ENCODE assay signal across 9 cellular contexts in the genomic region with DNA sequence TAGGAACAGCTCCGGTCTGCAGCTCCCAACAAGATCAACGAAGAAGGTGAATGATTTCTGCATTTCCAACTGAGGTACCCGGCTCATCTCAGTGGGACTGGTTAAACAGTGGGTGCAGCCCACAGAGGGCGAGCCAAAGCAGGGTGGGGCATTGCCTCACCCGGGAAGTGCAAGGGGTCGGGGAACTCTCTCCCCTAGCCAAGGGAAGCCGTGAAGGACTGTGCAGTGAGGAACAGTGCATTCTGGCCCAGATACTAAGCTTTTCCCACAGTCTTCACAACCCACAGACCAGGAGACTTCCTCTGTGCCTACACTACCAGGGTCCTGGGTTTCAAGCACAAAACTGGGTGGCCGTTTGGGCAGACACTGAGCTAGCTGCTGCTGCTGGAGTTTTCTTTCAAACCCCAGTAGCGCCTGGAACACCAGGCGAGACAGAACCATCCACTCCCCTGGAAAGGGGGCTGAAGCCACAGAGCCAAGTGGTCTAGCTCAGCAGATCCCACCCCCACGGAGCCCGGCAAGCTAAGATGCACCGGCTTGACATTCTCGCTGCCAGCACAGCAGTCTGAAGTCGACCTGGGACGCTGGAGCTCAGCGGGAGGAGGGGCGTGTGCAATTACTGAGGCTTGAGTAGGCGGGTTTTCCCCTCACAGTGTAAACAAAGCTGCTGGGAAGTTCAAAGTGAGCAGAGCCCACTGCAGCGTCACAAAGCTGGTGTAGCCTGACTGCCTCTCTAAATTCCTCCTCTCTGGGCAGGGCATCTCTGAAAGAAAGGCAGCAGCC.
DNase-seq lines count a peak whose midpoint lies in the region; FAIRE-seq and TF ChIP-seq lines count a peak whose summit lies in the region.
"Had no signal": no experiment of that assay in that cellular context is flagged by ENCODE, and none has a peak within 500 bp of the region (broad histone marks: within the 10 kb centered on the region; RNA-seq: fewer than 3 reads in every experiment).

No MANE protein-coding gene starts in this region.

- WGBS in small intestine, 3 donors: 44 to 57% (median 47%) methylated on average over 18 to 20 of the region's 20 CpGs

- H3K9me3 ChIP-seq in Peyer's patch (no peaks in the 10 kb centered on the region), small intestine (ENCODE audit: control insufficient read depth, low read depth) (no peaks in the 10 kb centered on the region)

- H3K4me1 ChIP-seq in Peyer's patch: no peaks in the 10 kb centered on the region
- no peaks in the 10 kb centered on the region for H3K4me1 ChIP-seq in small intestine (ENCODE audit: control insufficient read depth in 2 of 2, insufficient read depth in 1 of 2, low read depth in 1 of 2, low read length in 1 of 2)

- H3K36me3 ChIP-seq in Peyer's patch (no peaks in the 10 kb centered on the region), small intestine (ENCODE audit: control insufficient read depth in 2 of 2, insufficient read depth in 2 of 2, low read length in 2 of 2) (no peaks in the 10 kb centered on the region)

- TF ChIP-seq CTCF in Peyer's patch (IDR thresholded peaks at IDR 0.05): no peak
- no peak for TF ChIP-seq CTCF in dorsolateral prefrontal cortex (IDR thresholded peaks at IDR 0.05 in 54 of 56, conservative IDR thresholded peaks at IDR 0.05 in 2 of 56; ENCODE audit: low read depth in 1 of 56, partially characterized antibody in 56 of 56)

- H3K27ac ChIP-seq in Peyer's patch (peak overlapping the region in 2 of 4 donors; percentile 25 to 50), small intestine (ENCODE audit: low read depth in 1 of 2, low read length in 1 of 2) (no peak overlapping the region), dorsolateral prefrontal cortex (no peak overlapping the region)

- no peak overlapping the region for H3K4me3 ChIP-seq in Peyer's patch
- no peak overlapping the region for H3K4me3 ChIP-seq in small intestine (ENCODE audit: low read depth in 1 of 2, low read length in 2 of 2)
- peak overlapping the region in 2 of 59 donors; percentile 3 to 11 for H3K4me3 ChIP-seq in dorsolateral prefrontal cortex

- no peak for FAIRE-seq in small intestine (lab: Jason Lieb, UNC)
- FAIRE-seq: A204.1 had no signal

- H3K27me3 ChIP-seq in Peyer's patch (no peaks in the 10 kb centered on the region), small intestine (ENCODE audit: control insufficient read depth in 2 of 2, insufficient read depth in 2 of 2, low read length in 2 of 2) (no peaks in the 10 kb centered on the region), dorsolateral prefrontal cortex (peaks cover 0 to 39% (median 4%) of the 10 kb centered on the region in 45 donors)

- no peak for TF ChIP-seq POLR2A in Peyer's patch (IDR thresholded peaks at IDR 0.05)

- intact Hi-C loops in dorsolateral prefrontal cortex (cut with DNase I): no loop called here

- DNase-seq in NCI-H1417 (lab: John Stamatoyannopoulos, UW) (peak; percentile 8 to 56 (median 27)), NCI-H1417 treated with DMSO at 0.1 percent for 48 hours (lab: John Stamatoyannopoulos, UW) (no peak), Peyer's patch (peak in 2 of 3 donors; percentile 54 to 60), fibroblast of the conjunctiva (ENCODE audit: low read depth) (peak; percentile 17), small intestine (peak; percentile 47), mesenteric fat pad (ENCODE audit: low spot score) (no peak), dorsolateral prefrontal cortex (no peak)
- DNase-seq in effector CD4-positive, alpha-beta T cell: no peak

Comparison
In these comparisons a context has a peak if more than half of its experiments do, and no peak if none do; other contexts are left out.
1. DNase-seq: peak in NCI-H1417 (3 of 3), Peyer's patch (2 of 3), fibroblast of the conjunctiva (single experiment) and small intestine (single experiment); none in NCI-H1417 treated with DMSO at 0.1 percent for 48 hours (single experiment), mesenteric fat pad (single experiment), effector CD4-positive, alpha-beta T cell (single experiment) and dorsolateral prefrontal cortex (0 of 10).